Comparison of ENCODE assay signal across 15 cellular contexts in genomic region chr10:130808243-130808642, GRCh38.
A peak's percentile ranks its signal among the peaks of the same experiment; 100 is the strongest.
DNase-seq lines count a peak whose midpoint lies in the region; ATAC-seq, FAIRE-seq and TF ChIP-seq lines count a peak whose summit lies in the region.
"Had no signal": no experiment of that assay in that cellular context is flagged by ENCODE, and none has a peak within 500 bp of the region (broad histone marks: within the 10 kb centered on the region; RNA-seq: fewer than 3 reads in every experiment).

No MANE protein-coding gene starts in this region.

- intact Hi-C loops in kidney (cut with DNase I) (no loop called here), posterior vena cava (cut with DNase I) (no loop called here), testis (cut with DNase I; ENCODE audit: low total_unique reads) (no loop called here)

- DNase-seq in H7 (peak; percentile 15), kidney (peak; percentile 30), posterior vena cava (ENCODE audit: low spot score) (peak; percentile 41), testis (no peak), GM23338 (ENCODE audit: low spot score) (no peak), NCI-H748 (lab: John Stamatoyannopoulos, UW; ENCODE audit: unreplicated experiment) (no peak)
- DNase-seq: C1 segment of cervical spinal cord; CD4-positive, alpha-beta T cell; DMS79 had no signal

- H3K36me3 ChIP-seq in H7 (replicated peaks; ENCODE audit: control insufficient read depth, insufficient read depth, low read length): no peaks in the 10 kb centered on the region
- no peaks in the 10 kb centered on the region for H3K36me3 ChIP-seq in kidney (ENCODE audit: control insufficient read depth in 1 of 2, insufficient read depth in 2 of 2, low read length in 2 of 2)
- no peaks in the 10 kb centered on the region for H3K36me3 ChIP-seq in testis (ENCODE audit: low read depth, missing control alignments)
- peaks cover 3% of the 10 kb centered on the region; the same call in 1 of the 2 replicates for H3K36me3 ChIP-seq in GM23338 (ENCODE audit: insufficient read depth)

- H2AFZ ChIP-seq in GM23338: no peak overlapping the region

- H3K4me3 ChIP-seq in H7 (ENCODE audit: insufficient read depth, low read depth, low read length) (no peak overlapping the region), kidney (ENCODE audit: low read length in 2 of 2) (no peak overlapping the region), testis (no peak overlapping the region), GM23338 (no peak overlapping the region)
- H3K4me3 ChIP-seq: GM12878 had no signal

- TF ChIP-seq CTCF in kidney (IDR thresholded peaks at IDR 0.05; ENCODE audit: borderline replicate concordance, extremely low read depth, insufficient read depth) (no peak), testis (IDR thresholded peaks at IDR 0.05) (no peak), GM23338 (conservative IDR thresholded peaks at IDR 0.05; ENCODE audit: low read depth in 2 of 2) (no peak)

- 75 to 80% methylated on average over 4 to 5 of the region's 5 CpGs for WGBS in testis, 2 donors

- peaks cover 6% of the 10 kb centered on the region; the same call in 2 of the 3 replicates for H3K36me3 Mint-ChIP-seq in GM23338 (ENCODE audit: low read depth)
- H3K36me3 Mint-ChIP-seq: IgD-negative memory B cell had no signal

- H3K9me2 ChIP-seq in GM23338 (ENCODE audit: insufficient read depth): no peaks in the 10 kb centered on the region

- H3K4me2 ChIP-seq in GM23338: no peak overlapping the region

- H3K4me1 ChIP-seq in kidney (ENCODE audit: control insufficient read depth in 1 of 2, insufficient read depth in 1 of 2, low read depth in 1 of 2, low read length in 2 of 2) (no peaks in the 10 kb centered on the region), testis (no peaks in the 10 kb centered on the region), GM23338 (ENCODE audit: insufficient read depth) (no peaks in the 10 kb centered on the region)

- H3K9me3 ChIP-seq in kidney (ENCODE audit: control insufficient read depth in 1 of 2, low read length in 2 of 2): no peaks in the 10 kb centered on the region
- H3K9me3 ChIP-seq in testis: no peaks in the 10 kb centered on the region

- H3K27ac ChIP-seq in kidney (ENCODE audit: low read depth in 2 of 2, low read length in 2 of 2): no peak overlapping the region
- no peak overlapping the region for H3K27ac ChIP-seq in testis
- no peak overlapping the region for H3K27ac ChIP-seq in GM23338 (ENCODE audit: low read depth)

- H3K4me1 Mint-ChIP-seq in GM23338: peaks cover 8% of the 10 kb centered on the region; the same call in 2 of the 3 replicates
- H3K4me1 Mint-ChIP-seq: B cell, IgD-negative memory B cell had no signal

- peaks cover 4% of the 10 kb centered on the region for H3K27me3 Mint-ChIP-seq in GM23338 (ENCODE audit: insufficient read depth, low read depth, poor library complexity)
- H3K27me3 Mint-ChIP-seq: B cell; CD4-positive, alpha-beta T cell; IgD-negative memory B cell had no signal

- H3K79me2 ChIP-seq in GM23338 (replicated peaks; ENCODE audit: insufficient read depth): no peaks in the 10 kb centered on the region

- peaks cover 89% of the 10 kb centered on the region for H3K9me3 Mint-ChIP-seq in GM23338
- H3K9me3 Mint-ChIP-seq: CD4-positive, alpha-beta T cell had no signal

- H3K4me3 Mint-ChIP-seq in GM23338: no peak overlapping the region
- H3K4me3 Mint-ChIP-seq: B cell; CD4-positive, alpha-beta T cell; IgD-negative memory B cell had no signal

- no peaks in the 10 kb centered on the region for H3F3A ChIP-seq in GM23338 (replicated peaks; ENCODE audit: low read depth)

- H3K27me3 ChIP-seq in H7 (ENCODE audit: control insufficient read depth, insufficient read depth, low read length) (no peaks in the 10 kb centered on the region), testis (no peaks in the 10 kb centered on the region), GM23338 (ENCODE audit: insufficient read depth) (no peaks in the 10 kb centered on the region)

- no peak overlapping the region for H3K9ac ChIP-seq in kidney (ENCODE audit: low read length in 2 of 2)

- TF ChIP-seq POLR2A in testis (IDR thresholded peaks at IDR 0.05): no peak

- H3K27ac Mint-ChIP-seq in GM23338: no peak overlapping the region
- H3K27ac Mint-ChIP-seq: B cell; CD4-positive, alpha-beta T cell; IgD-negative memory B cell had no signal

- ATAC-seq in GM23338 (no peak), HG03439 (IDR thresholded peaks at IDR 0.05; ENCODE audit: unreplicated experiment) (no peak)
- ATAC-seq: GM12878, HCT116 had no signal

- H4K20me1 ChIP-seq in GM23338 (replicated peaks; ENCODE audit: insufficient read depth): no peaks in the 10 kb centered on the region

- FAIRE-seq in kidney (lab: Jason Lieb, UNC): no peak
- FAIRE-seq: A204.1, GM12878 had no signal

TF ChIP-seq in GM23338, 12 proteins besides CTCF, POLR2A, EP300 and RAD21:
- no peak for TF ChIP-seq ZNF114 (CRISPR knock-in tag; IDR thresholded peaks at IDR 0.05)
TF ChIP-seq in GM23338: peak in this region for 0.

Comparison
In these comparisons a context has a peak if more than half of its experiments do, and no peak if none do; other contexts are left out.
1. DNase-seq: peak in H7 (single experiment), kidney (single experiment) and posterior vena cava (single experiment); none in testis (single experiment), GM23338 (single experiment) and NCI-H748 (single experiment).